In the genomic region with DNA sequence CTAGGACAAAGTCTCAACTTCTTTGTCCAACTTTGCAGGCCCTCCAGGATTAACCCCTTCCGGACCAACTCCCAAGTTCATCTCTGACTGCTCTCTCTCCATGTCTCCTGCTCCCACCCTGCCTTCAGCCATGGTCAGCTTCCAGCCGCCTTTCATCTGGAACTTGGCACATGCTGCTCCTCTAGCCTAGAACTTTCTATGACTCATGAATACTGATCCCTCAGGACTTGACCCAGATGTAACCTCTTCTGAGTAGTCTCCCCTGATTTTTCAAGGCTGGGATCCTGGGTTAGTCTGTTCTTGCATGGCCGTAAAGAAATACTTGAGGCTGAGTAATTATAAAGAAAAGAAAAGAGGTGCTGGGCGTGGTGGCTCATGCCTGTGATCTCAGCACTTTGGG, we compare ENCODE assay signal across 1 cellular context.
TF ChIP-seq lines count a peak whose summit lies in the region.

No MANE protein-coding gene starts in this region.

TF ChIP-seq in GM23338, 12 proteins besides CTCF, POLR2A, EP300 and RAD21:
- TF ChIP-seq NANOG (IDR thresholded peaks at IDR 0.05; ENCODE audit: borderline replicate concordance) (no peak), POLR2AphosphoS5 (IDR thresholded peaks at IDR 0.05; ENCODE audit: low read depth) (no peak), STAT1 (IDR thresholded peaks at IDR 0.05; ENCODE audit: unreplicated experiment) (no peak), EZH2phosphoT487 (IDR thresholded peaks at IDR 0.05; ENCODE audit: unreplicated experiment) (no peak), CREB1 (CRISPR knock-in tag; IDR thresholded peaks at IDR 0.05; ENCODE audit: low read depth) (no peak), ZNF114 (CRISPR knock-in tag; IDR thresholded peaks at IDR 0.05) (no peak), EZH2 (IDR thresholded peaks at IDR 0.05; ENCODE audit: low read depth, unreplicated experiment) (no peak), JUNB (IDR thresholded peaks at IDR 0.05; ENCODE audit: unreplicated experiment) (no peak), ZNF331 (CRISPR knock-in tag; IDR thresholded peaks at IDR 0.05; ENCODE audit: low read depth) (no peak)
- TF ChIP-seq, protein P1, sequence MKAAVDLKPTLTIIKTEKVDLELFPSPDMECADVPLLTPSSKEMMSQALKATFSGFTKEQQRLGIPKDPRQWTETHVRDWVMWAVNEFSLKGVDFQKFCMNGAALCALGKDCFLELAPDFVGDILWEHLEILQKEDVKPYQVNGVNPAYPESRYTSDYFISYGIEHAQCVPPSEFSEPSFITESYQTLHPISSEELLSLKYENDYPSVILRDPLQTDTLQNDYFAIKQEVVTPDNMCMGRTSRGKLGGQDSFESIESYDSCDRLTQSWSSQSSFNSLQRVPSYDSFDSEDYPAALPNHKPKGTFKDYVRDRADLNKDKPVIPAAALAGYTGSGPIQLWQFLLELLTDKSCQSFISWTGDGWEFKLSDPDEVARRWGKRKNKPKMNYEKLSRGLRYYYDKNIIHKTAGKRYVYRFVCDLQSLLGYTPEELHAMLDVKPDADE (IDR thresholded peaks at IDR 0.05): no peak
- TF ChIP-seq, protein P2, sequence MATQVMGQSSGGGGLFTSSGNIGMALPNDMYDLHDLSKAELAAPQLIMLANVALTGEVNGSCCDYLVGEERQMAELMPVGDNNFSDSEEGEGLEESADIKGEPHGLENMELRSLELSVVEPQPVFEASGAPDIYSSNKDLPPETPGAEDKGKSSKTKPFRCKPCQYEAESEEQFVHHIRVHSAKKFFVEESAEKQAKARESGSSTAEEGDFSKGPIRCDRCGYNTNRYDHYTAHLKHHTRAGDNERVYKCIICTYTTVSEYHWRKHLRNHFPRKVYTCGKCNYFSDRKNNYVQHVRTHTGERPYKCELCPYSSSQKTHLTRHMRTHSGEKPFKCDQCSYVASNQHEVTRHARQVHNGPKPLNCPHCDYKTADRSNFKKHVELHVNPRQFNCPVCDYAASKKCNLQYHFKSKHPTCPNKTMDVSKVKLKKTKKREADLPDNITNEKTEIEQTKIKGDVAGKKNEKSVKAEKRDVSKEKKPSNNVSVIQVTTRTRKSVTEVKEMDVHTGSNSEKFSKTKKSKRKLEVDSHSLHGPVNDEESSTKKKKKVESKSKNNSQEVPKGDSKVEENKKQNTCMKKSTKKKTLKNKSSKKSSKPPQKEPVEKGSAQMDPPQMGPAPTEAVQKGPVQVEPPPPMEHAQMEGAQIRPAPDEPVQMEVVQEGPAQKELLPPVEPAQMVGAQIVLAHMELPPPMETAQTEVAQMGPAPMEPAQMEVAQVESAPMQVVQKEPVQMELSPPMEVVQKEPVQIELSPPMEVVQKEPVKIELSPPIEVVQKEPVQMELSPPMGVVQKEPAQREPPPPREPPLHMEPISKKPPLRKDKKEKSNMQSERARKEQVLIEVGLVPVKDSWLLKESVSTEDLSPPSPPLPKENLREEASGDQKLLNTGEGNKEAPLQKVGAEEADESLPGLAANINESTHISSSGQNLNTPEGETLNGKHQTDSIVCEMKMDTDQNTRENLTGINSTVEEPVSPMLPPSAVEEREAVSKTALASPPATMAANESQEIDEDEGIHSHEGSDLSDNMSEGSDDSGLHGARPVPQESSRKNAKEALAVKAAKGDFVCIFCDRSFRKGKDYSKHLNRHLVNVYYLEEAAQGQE (IDR thresholded peaks at IDR 0.05; ENCODE audit: unreplicated experiment): no peak
- TF ChIP-seq, protein P3, sequence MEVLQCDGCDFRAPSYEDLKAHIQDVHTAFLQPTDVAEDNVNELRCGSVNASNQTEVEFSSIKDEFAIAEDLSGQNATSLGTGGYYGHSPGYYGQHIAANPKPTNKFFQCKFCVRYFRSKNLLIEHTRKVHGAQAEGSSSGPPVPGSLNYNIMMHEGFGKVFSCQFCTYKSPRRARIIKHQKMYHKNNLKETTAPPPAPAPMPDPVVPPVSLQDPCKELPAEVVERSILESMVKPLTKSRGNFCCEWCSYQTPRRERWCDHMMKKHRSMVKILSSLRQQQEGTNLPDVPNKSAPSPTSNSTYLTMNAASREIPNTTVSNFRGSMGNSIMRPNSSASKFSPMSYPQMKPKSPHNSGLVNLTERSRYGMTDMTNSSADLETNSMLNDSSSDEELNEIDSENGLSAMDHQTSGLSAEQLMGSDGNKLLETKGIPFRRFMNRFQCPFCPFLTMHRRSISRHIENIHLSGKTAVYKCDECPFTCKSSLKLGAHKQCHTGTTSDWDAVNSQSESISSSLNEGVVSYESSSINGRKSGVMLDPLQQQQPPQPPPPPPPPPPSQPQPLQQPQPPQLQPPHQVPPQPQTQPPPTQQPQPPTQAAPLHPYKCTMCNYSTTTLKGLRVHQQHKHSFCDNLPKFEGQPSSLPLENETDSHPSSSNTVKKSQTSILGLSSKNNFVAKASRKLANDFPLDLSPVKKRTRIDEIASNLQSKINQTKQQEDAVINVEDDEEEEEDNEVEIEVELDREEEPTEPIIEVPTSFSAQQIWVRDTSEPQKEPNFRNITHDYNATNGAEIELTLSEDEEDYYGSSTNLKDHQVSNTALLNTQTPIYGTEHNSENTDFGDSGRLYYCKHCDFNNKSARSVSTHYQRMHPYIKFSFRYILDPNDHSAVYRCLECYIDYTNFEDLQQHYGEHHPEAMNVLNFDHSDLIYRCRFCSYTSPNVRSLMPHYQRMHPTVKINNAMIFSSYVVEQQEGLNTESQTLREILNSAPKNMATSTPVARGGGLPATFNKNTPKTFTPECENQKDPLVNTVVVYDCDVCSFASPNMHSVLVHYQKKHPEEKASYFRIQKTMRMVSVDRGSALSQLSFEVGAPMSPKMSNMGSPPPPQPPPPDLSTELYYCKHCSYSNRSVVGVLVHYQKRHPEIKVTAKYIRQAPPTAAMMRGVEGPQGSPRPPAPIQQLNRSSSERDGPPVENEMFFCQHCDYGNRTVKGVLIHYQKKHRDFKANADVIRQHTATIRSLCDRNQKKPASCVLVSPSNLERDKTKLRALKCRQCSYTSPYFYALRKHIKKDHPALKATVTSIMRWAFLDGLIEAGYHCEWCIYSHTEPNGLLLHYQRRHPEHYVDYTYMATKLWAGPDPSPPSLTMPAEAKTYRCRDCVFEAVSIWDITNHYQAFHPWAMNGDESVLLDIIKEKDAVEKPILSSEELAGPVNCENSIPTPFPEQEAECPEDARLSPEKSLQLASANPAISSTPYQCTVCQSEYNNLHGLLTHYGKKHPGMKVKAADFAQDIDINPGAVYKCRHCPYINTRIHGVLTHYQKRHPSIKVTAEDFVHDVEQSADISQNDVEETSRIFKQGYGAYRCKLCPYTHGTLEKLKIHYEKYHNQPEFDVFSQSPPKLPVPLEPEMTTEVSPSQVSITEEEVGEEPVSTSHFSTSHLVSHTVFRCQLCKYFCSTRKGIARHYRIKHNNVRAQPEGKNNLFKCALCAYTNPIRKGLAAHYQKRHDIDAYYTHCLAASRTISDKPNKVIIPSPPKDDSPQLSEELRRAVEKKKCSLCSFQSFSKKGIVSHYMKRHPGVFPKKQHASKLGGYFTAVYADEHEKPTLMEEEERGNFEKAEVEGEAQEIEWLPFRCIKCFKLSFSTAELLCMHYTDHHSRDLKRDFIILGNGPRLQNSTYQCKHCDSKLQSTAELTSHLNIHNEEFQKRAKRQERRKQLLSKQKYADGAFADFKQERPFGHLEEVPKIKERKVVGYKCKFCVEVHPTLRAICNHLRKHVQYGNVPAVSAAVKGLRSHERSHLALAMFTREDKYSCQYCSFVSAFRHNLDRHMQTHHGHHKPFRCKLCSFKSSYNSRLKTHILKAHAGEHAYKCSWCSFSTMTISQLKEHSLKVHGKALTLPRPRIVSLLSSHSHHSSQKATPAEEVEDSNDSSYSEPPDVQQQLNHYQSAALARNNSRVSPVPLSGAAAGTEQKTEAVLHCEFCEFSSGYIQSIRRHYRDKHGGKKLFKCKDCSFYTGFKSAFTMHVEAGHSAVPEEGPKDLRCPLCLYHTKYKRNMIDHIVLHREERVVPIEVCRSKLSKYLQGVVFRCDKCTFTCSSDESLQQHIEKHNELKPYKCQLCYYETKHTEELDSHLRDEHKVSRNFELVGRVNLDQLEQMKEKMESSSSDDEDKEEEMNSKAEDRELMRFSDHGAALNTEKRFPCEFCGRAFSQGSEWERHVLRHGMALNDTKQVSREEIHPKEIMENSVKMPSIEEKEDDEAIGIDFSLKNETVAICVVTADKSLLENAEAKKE (CRISPR knock-in tag; IDR thresholded peaks at IDR 0.05): no peak
TF ChIP-seq in GM23338: peak in this region for 0.
